9 cellular contexts compared by ENCODE assay signal in genomic region chr9:129962376-129962765, GRCh38.
A peak's percentile ranks its signal among the peaks of the same experiment; 100 is the strongest.
DNase-seq lines count a peak whose midpoint lies in the region; ATAC-seq and TF ChIP-seq lines count a peak whose summit lies in the region.
"Had no signal": no experiment of that assay in that cellular context is flagged by ENCODE, and none has a peak within 500 bp of the region (broad histone marks: within the 10 kb centered on the region; RNA-seq: fewer than 3 reads in every experiment).

No MANE protein-coding gene starts in this region.

- H2BK15ac ChIP-seq in mesenchymal stem cell (ENCODE audit: low read depth, poor library complexity, severe bottlenecking): no peak overlapping the region

- no peak for ATAC-seq in activated T-cell treated with anti-CD3 and anti-CD28 coated beads, Interleukin-2, amount 50 U/mL, for 72 hours (replicated peaks in 1 of 2)
- ATAC-seq in upper lobe of left lung (ENCODE audit: low FRiP score in 2 of 2) (no peak), GM21447 (IDR thresholded peaks at IDR 0.05; ENCODE audit: unreplicated experiment) (no peak)

- TF ChIP-seq POLR2A in upper lobe of left lung (IDR thresholded peaks at IDR 0.05): no peak

- H2BK120ac ChIP-seq in mesenchymal stem cell (ENCODE audit: low read depth, low read length): peak overlapping the region; percentile 22

- peak overlapping the region; percentile 96 for H3K9ac ChIP-seq in mesenchymal stem cell (ENCODE audit: low read length)

- H3K36me3 Mint-ChIP-seq in activated T-cell treated with anti-CD3 and anti-CD28 coated beads, Interleukin-2, amount 50 U/mL, for 72 hours (ENCODE audit: insufficient read depth in 2 of 2): peaks cover 26 to 59% of the 10 kb centered on the region in 2 donors

- H3K4me3 ChIP-seq in mesenchymal stem cell (ENCODE audit: insufficient read depth in 1 of 2, low read depth in 1 of 2, low read length in 2 of 2) (peak overlapping the region in 1 of 2 experiments; percentile 82), upper lobe of left lung (peak overlapping the region in 3 of 4 donors; percentile 34 to 52 (median 47))

- H3K79me1 ChIP-seq in mesenchymal stem cell (replicated peaks; ENCODE audit: low read length, poor library complexity, severe bottlenecking): no peaks in the 10 kb centered on the region

- H2BK5ac ChIP-seq in mesenchymal stem cell (ENCODE audit: low read depth, low read length, poor library complexity, severe bottlenecking): no peak overlapping the region

- H3K36me3 ChIP-seq in mesenchymal stem cell (ENCODE audit: control insufficient read depth in 1 of 2, insufficient read depth in 2 of 2, low read depth in 1 of 2, low read length in 2 of 2) (peaks cover 6 to 12% of the 10 kb centered on the region in 2 experiments), upper lobe of left lung (peaks cover 0 to 10% (median 3%) of the 10 kb centered on the region in 4 donors)

- peaks cover 0 to 2% of the 10 kb centered on the region in 2 donors for H3K9me3 Mint-ChIP-seq in activated T-cell treated with anti-CD3 and anti-CD28 coated beads, Interleukin-2, amount 50 U/mL, for 72 hours

- no peak for TF ChIP-seq CTCF in upper lobe of left lung (IDR thresholded peaks at IDR 0.05)

- H3K23ac ChIP-seq in mesenchymal stem cell (ENCODE audit: low read length in 2 of 2): no peak overlapping the region

- H3K4me3 Mint-ChIP-seq in activated T-cell treated with anti-CD3 and anti-CD28 coated beads, Interleukin-2, amount 50 U/mL, for 72 hours: peak overlapping the region; percentile 82 to 91

- H3K4ac ChIP-seq in mesenchymal stem cell (ENCODE audit: low read depth in 1 of 2, low read length in 2 of 2): peak overlapping the region; percentile 15 to 66

- peaks cover 98% of the 10 kb centered on the region for H3K4me1 Mint-ChIP-seq in activated T-cell treated with anti-CD3 and anti-CD28 coated beads, Interleukin-2, amount 50 U/mL, for 72 hours (ENCODE audit: low read depth)

- H3K27me3 ChIP-seq in mesenchymal stem cell (ENCODE audit: control insufficient read depth in 1 of 2, insufficient read depth in 1 of 2, low read length in 2 of 2) (no peaks in the 10 kb centered on the region), upper lobe of left lung (no peaks in the 10 kb centered on the region)

- H3K18ac ChIP-seq in mesenchymal stem cell (ENCODE audit: low read depth in 1 of 2, low read length in 2 of 2): peak overlapping the region in 1 of 2 experiments; percentile 60

- no peak overlapping the region for H4K8ac ChIP-seq in mesenchymal stem cell (ENCODE audit: low read length)

- no peak overlapping the region for H2AK5ac ChIP-seq in mesenchymal stem cell (ENCODE audit: low read length, severe bottlenecking)

- H4K91ac ChIP-seq in mesenchymal stem cell (ENCODE audit: low read length): peak overlapping the region; percentile 29

- no peak for TF ChIP-seq EP300 in upper lobe of left lung (IDR thresholded peaks at IDR 0.05)

- no peak for DNase-seq in activated T-cell treated with anti-CD3 and anti-CD28 coated beads, Interleukin-2, amount 50 U/mL, for 72 hours
- DNase-seq in activated T-cell treated with anti-CD3 and anti-CD28 coated beads for 4 hours (no peak), caudate nucleus (lab: John Stamatoyannopoulos, UW) (no peak), mesenchymal stem cell (peak; percentile 22), upper lobe of left lung (no peak), HUDEP-2 (lab: John Stamatoyannopoulos, UW; ENCODE audit: unreplicated experiment in 76 of 76) (no peak), ACHN (no peak)
- DNase-seq: NCI-H1105 treated with DMSO at 0.1 percent for 48 hours had no signal

- H2BK12ac ChIP-seq in mesenchymal stem cell (ENCODE audit: low read length in 2 of 2): no peak overlapping the region

- H3K14ac ChIP-seq in mesenchymal stem cell (ENCODE audit: low read length in 2 of 2): no peak overlapping the region

- no peak overlapping the region for H2AFZ ChIP-seq in mesenchymal stem cell (ENCODE audit: low read depth, low read length)

- peaks cover 9% of the 10 kb centered on the region for H3K4me1 ChIP-seq in mesenchymal stem cell (ENCODE audit: control insufficient read depth, insufficient read depth, low read depth, low read length)
- H3K4me1 ChIP-seq in upper lobe of left lung: peaks cover 23 to 38% (median 32%) of the 10 kb centered on the region in 4 donors

- H3K27ac Mint-ChIP-seq in activated T-cell treated with anti-CD3 and anti-CD28 coated beads, Interleukin-2, amount 50 U/mL, for 72 hours: peak overlapping the region; percentile 98

- no peaks in the 10 kb centered on the region for H3K9me3 ChIP-seq in mesenchymal stem cell (ENCODE audit: control insufficient read depth, low read length)
- no peaks in the 10 kb centered on the region for H3K9me3 ChIP-seq in upper lobe of left lung

- no peaks in the 10 kb centered on the region for H3K27me3 Mint-ChIP-seq in activated T-cell treated with anti-CD3 and anti-CD28 coated beads, Interleukin-2, amount 50 U/mL, for 72 hours (ENCODE audit: low read depth)

- H3K27ac ChIP-seq in caudate nucleus (ENCODE audit: low read depth, low read length): peak overlapping the region; percentile 92
- no peak overlapping the region for H3K27ac ChIP-seq in mesenchymal stem cell (ENCODE audit: low read length, poor library complexity, severe bottlenecking)
- peak overlapping the region; percentile 86 to 92 (median 90) for H3K27ac ChIP-seq in upper lobe of left lung

- in situ Hi-C loops in ACHN (cut with HindIII; ENCODE audit: low pct_ligation_motif_present, low pct_unique_long_range_greater_than_20kb, low sequenced_read_pairs): no loop called here

- H3K4me2 ChIP-seq in mesenchymal stem cell (ENCODE audit: low read length, poor library complexity, severe bottlenecking): peak overlapping the region; percentile 91

- 50% methylated on average over 7 of the region's 7 CpGs for WGBS in mesenchymal stem cell
- WGBS in upper lobe of left lung, 2 donors: 47 to 63% methylated on average over 7 of the region's 7 CpGs
